In the genomic region with DNA sequence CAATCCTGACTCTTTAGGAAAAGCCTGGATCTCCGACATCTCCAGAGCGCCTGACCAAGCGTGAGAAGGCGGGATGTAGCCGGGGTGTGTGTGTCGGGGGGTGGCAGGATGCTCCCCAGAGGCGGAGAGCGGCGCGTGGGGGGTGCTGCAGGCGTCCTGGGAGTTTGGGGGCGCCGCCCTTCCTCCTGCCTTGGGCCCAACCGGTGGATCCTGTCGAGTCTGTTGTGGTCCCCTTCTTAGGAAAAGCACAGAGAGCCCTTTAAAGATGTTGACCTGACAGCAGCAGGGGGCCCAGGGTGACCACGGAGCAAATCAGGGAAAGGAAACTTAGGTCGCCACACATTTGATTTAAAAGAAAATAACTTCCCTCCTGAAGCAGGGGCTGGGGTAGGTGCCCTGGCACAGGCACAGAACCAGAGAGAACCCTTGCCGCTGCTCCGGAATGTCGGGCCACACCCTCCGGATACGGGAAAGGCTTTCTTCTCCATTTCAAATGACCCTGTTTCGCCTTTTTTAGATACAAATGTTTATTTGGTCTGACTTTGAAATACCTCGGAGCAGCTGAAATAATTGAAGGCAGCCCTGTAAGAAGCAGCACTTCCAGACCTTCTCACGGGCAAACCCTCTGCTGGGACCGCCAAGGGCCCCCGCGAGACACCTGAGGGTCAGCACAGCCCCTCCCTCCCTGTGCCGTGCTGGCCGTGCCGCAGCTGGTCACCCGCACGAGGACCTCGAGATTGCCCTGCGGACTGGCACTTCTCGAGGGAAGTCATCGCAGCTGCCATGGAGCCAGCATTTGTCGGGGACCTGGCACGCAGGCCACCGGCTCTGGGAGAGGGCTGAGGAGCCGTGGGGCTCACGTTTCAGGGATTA, we compare ENCODE assay signal across 12 cellular contexts.
DNase-seq lines count a peak whose midpoint lies in the region; ATAC-seq and TF ChIP-seq lines count a peak whose summit lies in the region.
"Had no signal": no experiment of that assay in that cellular context is flagged by ENCODE, and none has a peak within 500 bp of the region (broad histone marks: within the 10 kb centered on the region; RNA-seq: fewer than 3 reads in every experiment).

No MANE protein-coding gene starts in this region.

- H3K36me3 Mint-ChIP-seq in HFFc6 (ENCODE audit: low read depth) (peaks cover 7% of the 10 kb centered on the region; the same call in 1 of the 2 replicates), natural killer cell (no peaks in the 10 kb centered on the region)
- H3K36me3 Mint-ChIP-seq: CD8-positive, alpha-beta T cell had no signal

- H3K27ac Mint-ChIP-seq in HFFc6 (no peak overlapping the region), natural killer cell (no peak overlapping the region)

- peak overlapping the region; percentile 1 for H3K4me3 ChIP-seq in AG09309 (ENCODE audit: control insufficient read depth, low read depth, low read length)
- H3K4me3 ChIP-seq: uterus had no signal

- no peak for DNase-seq in AG09309 (ENCODE audit: low read depth)
- DNase-seq in HFFc6 = no peak
- no peak for DNase-seq in natural killer cell
- DNase-seq in activated gamma-delta T cell treated with Interleukin-2 at 50 U/mL for 16 hours = no peak
- DNase-seq in AG08395 (ENCODE audit: low spot score) = no peak
- no peak for DNase-seq in A172 (ENCODE audit: low spot score)
- DNase-seq: activated T-cell treated with anti-CD3 and anti-CD28 coated beads, Interleukin-2, amount 50 U/mL, for 48 hours; CD8-positive, alpha-beta T cell; NCI-H187; uterus had no signal

- TF ChIP-seq CTCF in AG09309 (IDR thresholded peaks at IDR 0.05; ENCODE audit: control insufficient read depth, insufficient read depth, low read depth, low read length, missing control alignments) (no peak), HFFc6 (IDR thresholded peaks at IDR 0.05) (no peak), natural killer cell (IDR thresholded peaks at IDR 0.05) (no peak)

- H3K4me1 Mint-ChIP-seq in HFFc6 (ENCODE audit: low read depth) (peaks cover 16% of the 10 kb centered on the region), natural killer cell (peaks cover 14 to 31% of the 10 kb centered on the region in 2 donors)

- peaks cover 10% of the 10 kb centered on the region; the same call in 1 of the 2 replicates for H3K9me3 Mint-ChIP-seq in HFFc6
- H3K9me3 Mint-ChIP-seq in natural killer cell = no peaks in the 10 kb centered on the region
- H3K9me3 Mint-ChIP-seq: CD8-positive, alpha-beta T cell had no signal

- intact Hi-C loops in natural killer cell (cut with micrococcal nuclease) = no loop called here

- peaks cover 37% of the 10 kb centered on the region for H3K27me3 Mint-ChIP-seq in HFFc6 (ENCODE audit: insufficient read depth)
- no peaks in the 10 kb centered on the region for H3K27me3 Mint-ChIP-seq in natural killer cell (ENCODE audit: low read depth in 2 of 2)

- H3K4me3 Mint-ChIP-seq in HFFc6 (peak overlapping the region; percentile 70), natural killer cell (peak overlapping the region; percentile 53)
- H3K4me3 Mint-ChIP-seq: CD8-positive, alpha-beta T cell had no signal

- ATAC-seq in esophagus mucosa (peak; percentile 4), natural killer cell (no peak), HG02642 (IDR thresholded peaks at IDR 0.05; ENCODE audit: poor library complexity, unreplicated experiment) (no peak)
- ATAC-seq: CD8-positive, alpha-beta T cell had no signal
